Comparison of ENCODE assay signal across 22 cellular contexts in the genomic region with DNA sequence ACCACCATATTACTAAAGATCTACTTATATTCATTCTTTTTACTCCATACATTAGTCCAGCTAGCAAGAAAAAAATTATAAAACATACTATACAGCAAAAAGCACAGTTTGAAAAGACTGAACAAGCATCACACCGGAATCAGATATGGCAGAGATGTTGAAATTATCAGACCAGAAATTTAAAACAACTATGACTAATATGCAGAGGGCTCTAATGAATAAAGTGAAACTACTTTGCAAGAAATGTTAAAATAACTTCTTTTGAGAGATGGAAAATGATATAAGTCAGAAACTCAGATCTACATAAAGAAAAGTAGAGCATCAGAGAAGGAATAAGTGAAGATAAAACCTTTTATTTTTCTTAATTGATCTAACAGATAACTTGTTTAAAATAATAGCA. TPM values are rescaled to one million over a fixed set of nuclear protein-coding genes. Genes with fewer than 3 reads are reported as not detected.
DNase-seq lines count a peak whose midpoint lies in the region; ATAC-seq and TF ChIP-seq lines count a peak whose summit lies in the region.
"Had no signal": no experiment of that assay in that cellular context is flagged by ENCODE, and none has a peak within 500 bp of the region (broad histone marks: within the 10 kb centered on the region; RNA-seq: fewer than 3 reads in every experiment).

No MANE protein-coding gene starts in this region.

- H3K27ac ChIP-seq in GM23338 (ENCODE audit: low read depth): no peak overlapping the region
- H3K27ac ChIP-seq: HL-60 had no signal

- no peak overlapping the region for H3K4me2 ChIP-seq in GM23338

- H3K27ac Mint-ChIP-seq in GM23338: no peak overlapping the region
- H3K27ac Mint-ChIP-seq in activated CD4-positive, alpha-beta T cell treated with anti-CD3 and anti-CD28 coated beads, Interleukin-2, amount 10 ng/mL, durations not matched to agents 24 days and 14 days: no peak overlapping the region
- H3K27ac Mint-ChIP-seq: brain; dendritic cell treated with granulocyte-macrophage colony-stimulating factor and Interleukin-4, amounts not matched to agents 40 ng/mL and 50 ng/mL, for 4 days had no signal

- ATAC-seq in GM18519 (IDR thresholded peaks at IDR 0.05; ENCODE audit: low FRiP score, unreplicated experiment) (peak; percentile 83), GM21529 (IDR thresholded peaks at IDR 0.05; ENCODE audit: unreplicated experiment) (peak; percentile 69), HG03354 (IDR thresholded peaks at IDR 0.05; ENCODE audit: poor library complexity, severe bottlenecking, unreplicated experiment) (peak; percentile 67), GM23338 (no peak)

- H3K4me1 Mint-ChIP-seq in GM23338: peaks cover 3% of the 10 kb centered on the region; the same call in 1 of the 3 replicates
- no peaks in the 10 kb centered on the region for H3K4me1 Mint-ChIP-seq in activated CD4-positive, alpha-beta T cell treated with anti-CD3 and anti-CD28 coated beads, Interleukin-2, amount 10 ng/mL, durations not matched to agents 24 days and 14 days
- H3K4me1 Mint-ChIP-seq: neural crest cell had no signal

- no peak overlapping the region for H3K4me3 Mint-ChIP-seq in GM23338
- H3K4me3 Mint-ChIP-seq in activated CD4-positive, alpha-beta T cell treated with anti-CD3 and anti-CD28 coated beads, Interleukin-2, amount 10 ng/mL, durations not matched to agents 24 days and 14 days: no peak overlapping the region
- H3K4me3 Mint-ChIP-seq: brain; dendritic cell treated with granulocyte-macrophage colony-stimulating factor and Interleukin-4, amounts not matched to agents 40 ng/mL and 50 ng/mL, for 4 days; neural crest cell had no signal

- H3K4me3 ChIP-seq in fibroblast of villous mesenchyme (ENCODE audit: low read depth, low read length) (no peak overlapping the region), GM23338 (no peak overlapping the region)

- TF ChIP-seq CTCF in fibroblast of villous mesenchyme (IDR thresholded peaks at IDR 0.05; ENCODE audit: insufficient read depth, low read depth, low read length) (no peak), GM23338 (conservative IDR thresholded peaks at IDR 0.05; ENCODE audit: low read depth in 2 of 2) (no peak)

- no peaks in the 10 kb centered on the region for H4K20me1 ChIP-seq in GM23338 (replicated peaks; ENCODE audit: insufficient read depth)

- H3K9me3 Mint-ChIP-seq in GM23338: no peaks in the 10 kb centered on the region; the same call in 2 of the 3 replicates
- no peaks in the 10 kb centered on the region for H3K9me3 Mint-ChIP-seq in activated CD4-positive, alpha-beta T cell treated with anti-CD3 and anti-CD28 coated beads, Interleukin-2, amount 10 ng/mL, durations not matched to agents 24 days and 14 days

- no peaks in the 10 kb centered on the region for H3K36me3 Mint-ChIP-seq in GM23338 (ENCODE audit: low read depth)
- no peaks in the 10 kb centered on the region for H3K36me3 Mint-ChIP-seq in activated CD4-positive, alpha-beta T cell treated with anti-CD3 and anti-CD28 coated beads, Interleukin-2, amount 10 ng/mL, durations not matched to agents 24 days and 14 days (ENCODE audit: low read depth)

- H3K27me3 ChIP-seq in GM23338 (ENCODE audit: insufficient read depth): no peaks in the 10 kb centered on the region

- no peak overlapping the region for H2AFZ ChIP-seq in GM23338

- 0 out of 2 replicates have a peak, but pooled peaks cover 6% of the 10 kb centered on the region for H3K4me1 ChIP-seq in GM23338 (ENCODE audit: insufficient read depth)

- H3K36me3 ChIP-seq in GM23338 (ENCODE audit: insufficient read depth): no peaks in the 10 kb centered on the region

- H3K79me2 ChIP-seq in GM23338 (replicated peaks; ENCODE audit: insufficient read depth): no peaks in the 10 kb centered on the region

- H3K27me3 Mint-ChIP-seq in GM23338 (ENCODE audit: insufficient read depth, low read depth, poor library complexity): no peaks in the 10 kb centered on the region
- H3K27me3 Mint-ChIP-seq in activated CD4-positive, alpha-beta T cell treated with anti-CD3 and anti-CD28 coated beads, Interleukin-2, amount 10 ng/mL, durations not matched to agents 24 days and 14 days: peaks cover 2% of the 10 kb centered on the region
- H3K27me3 Mint-ChIP-seq: dendritic cell treated with granulocyte-macrophage colony-stimulating factor and Interleukin-4, amounts not matched to agents 40 ng/mL and 50 ng/mL, for 4 days had no signal

- intact Hi-C loops in activated CD4-positive, alpha-beta T cell treated with anti-CD3 and anti-CD28 coated beads, Interleukin-2, amount 10 ng/mL, durations not matched to agents 24 days and 14 days (cut with micrococcal nuclease): no loop called here

- DNase-seq in fibroblast of villous mesenchyme (ENCODE audit: low read depth) (peak; percentile 21), GM23338 (ENCODE audit: low spot score) (no peak), anterior cingulate cortex (lab: John Stamatoyannopoulos, UW) (no peak), medulla oblongata (ENCODE audit: extremely low spot score) (no peak)
- no peak for DNase-seq in activated CD4-positive, alpha-beta T cell treated with anti-CD3 and anti-CD28 coated beads, Interleukin-2, amount 10 ng/mL, durations not matched to agents 24 days and 14 days
- DNase-seq: activated naive CD4-positive, alpha-beta T cell treated with Interleukin-2 at 50 U/mL for 16 hours; AML-193; GF-D8; glutamatergic neuron; KG1; mesendoderm; NCI-H1436; NCI-H2227 treated with DMSO at 0.1 percent for 48 hours; retina; SHP77 treated with DMSO at 0.1 percent for 48 hours had no signal

- H3F3A ChIP-seq in GM23338 (replicated peaks; ENCODE audit: low read depth): no peaks in the 10 kb centered on the region

- H3K9me2 ChIP-seq in GM23338 (ENCODE audit: insufficient read depth): no peaks in the 10 kb centered on the region

TF ChIP-seq in GM23338, 12 proteins besides CTCF, POLR2A, EP300 and RAD21 (continues in another document):
- TF ChIP-seq NANOG (IDR thresholded peaks at IDR 0.05; ENCODE audit: borderline replicate concordance) (no peak), EZH2 (IDR thresholded peaks at IDR 0.05; ENCODE audit: low read depth, unreplicated experiment) (no peak), JUNB (IDR thresholded peaks at IDR 0.05; ENCODE audit: unreplicated experiment) (no peak)
- TF ChIP-seq, protein P1, sequence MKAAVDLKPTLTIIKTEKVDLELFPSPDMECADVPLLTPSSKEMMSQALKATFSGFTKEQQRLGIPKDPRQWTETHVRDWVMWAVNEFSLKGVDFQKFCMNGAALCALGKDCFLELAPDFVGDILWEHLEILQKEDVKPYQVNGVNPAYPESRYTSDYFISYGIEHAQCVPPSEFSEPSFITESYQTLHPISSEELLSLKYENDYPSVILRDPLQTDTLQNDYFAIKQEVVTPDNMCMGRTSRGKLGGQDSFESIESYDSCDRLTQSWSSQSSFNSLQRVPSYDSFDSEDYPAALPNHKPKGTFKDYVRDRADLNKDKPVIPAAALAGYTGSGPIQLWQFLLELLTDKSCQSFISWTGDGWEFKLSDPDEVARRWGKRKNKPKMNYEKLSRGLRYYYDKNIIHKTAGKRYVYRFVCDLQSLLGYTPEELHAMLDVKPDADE (IDR thresholded peaks at IDR 0.05): no peak

RNA-seq across cellular contexts. Expression of a gene that starts 50.9 kb away (rescaled TPM):
- 43.5 and 92.8 TPM in 2 replicates for total RNA-seq in fibroblast of villous mesenchyme
- 46.1 and 52.1 TPM in 2 replicates for total RNA-seq in GM23338 (2014; rRNA removed; shearing (Covaris generic))
- 53.5 and 54.8 TPM in 2 replicates for polyA plus RNA-seq in GM23338 (2016; fragmentation: Nextera tagmentation; extraction: Ambion mirVana)
- 0.38 TPM in 1 of 2 replicates, not detected in the other for total RNA-seq in activated CD4-positive, alpha-beta T cell treated with anti-CD3 and anti-CD28 coated beads, Interleukin-2, amount 10 ng/mL, durations not matched to agents 24 days and 14 days

Comparison
In these comparisons a context has a peak if more than half of its experiments do, and no peak if none do; other contexts are left out.
1. RNA of a gene that starts 50.9 kb away (total RNA-seq): 43.5 to 92.8 TPM in fibroblast of villous mesenchyme and 46.1 to 52.1 TPM in GM23338; 0.38 TPM in activated CD4-positive, alpha-beta T cell treated with anti-CD3 and anti-CD28 coated beads, Interleukin-2, amount 10 ng/mL, durations not matched to agents 24 days and 14 days; every median in the first group is over 10 times any median in the second.